In genomic region chr3:126737527-126737926, GRCh38 we compare ENCODE assay signal across 22 cellular contexts. TPM values are rescaled to one million over a fixed set of nuclear protein-coding genes. Genes with fewer than 3 reads are reported as not detected.
DNase-seq lines count a peak whose midpoint lies in the region; ATAC-seq and TF ChIP-seq lines count a peak whose summit lies in the region.
"Had no signal": no experiment of that assay in that cellular context is flagged by ENCODE, and none has a peak within 500 bp of the region (broad histone marks: within the 10 kb centered on the region; RNA-seq: fewer than 3 reads in every experiment).

No MANE protein-coding gene starts in this region.

- peak; percentile 48 for TF ChIP-seq CTCF in DOHH2 (IDR thresholded peaks at IDR 0.05; ENCODE audit: low read depth, low read length, poor library complexity, severe bottlenecking)
- peak; percentile 38 for TF ChIP-seq CTCF in HFF-Myc (IDR thresholded peaks at IDR 0.05; ENCODE audit: low read depth, low read length, missing control alignments)
- peak; percentile 34 for TF ChIP-seq CTCF in brain microvascular endothelial cell (IDR thresholded peaks at IDR 0.05; ENCODE audit: low read depth, low read length, missing control alignments)
- peak; percentile 9 for TF ChIP-seq CTCF in lower lobe of right lung (IDR thresholded peaks at IDR 0.05)

- H3K27ac ChIP-seq in DOHH2 (ENCODE audit: low read depth, low read length) = no peak overlapping the region
- H3K27ac ChIP-seq in brain microvascular endothelial cell = no peak overlapping the region
- H3K27ac ChIP-seq in lower lobe of right lung = no peak overlapping the region
- H3K27ac ChIP-seq in substantia nigra (ENCODE audit: low read depth, low read length, poor library complexity, severe bottlenecking) = no peak overlapping the region
- H3K27ac ChIP-seq: parathyroid adenoma, uterus had no signal

- H3K36me3 ChIP-seq in DOHH2 (ENCODE audit: control insufficient read depth, low read length) = no peaks in the 10 kb centered on the region
- no peaks in the 10 kb centered on the region for H3K36me3 ChIP-seq in brain microvascular endothelial cell (replicated peaks)
- peaks cover 19% of the 10 kb centered on the region for H3K36me3 ChIP-seq in lower lobe of right lung
- H3K36me3 ChIP-seq: uterus had no signal

- no peak for ATAC-seq in lower lobe of right lung
- ATAC-seq in activated CD4-positive, CD25-positive, alpha-beta regulatory T cell treated with anti-CD3 and anti-CD28 coated beads, Interleukin-2, amount 50 U/mL, for 24 hours = no peak
- ATAC-seq: activated CD8-positive, alpha-beta T cell treated with anti-CD3 and anti-CD28 coated beads for 36 hours; natural killer cell; T-cell had no signal

- DNase-seq in HFF-Myc (ENCODE audit: extremely low read depth, low read depth) (no peak), brain microvascular endothelial cell (no peak), lower lobe of right lung (no peak), NCI-H2029 (lab: John Stamatoyannopoulos, UW) (no peak), DMS53 (lab: John Stamatoyannopoulos, UW) (no peak), substantia nigra (lab: John Stamatoyannopoulos, UW) (no peak)
- DNase-seq: activated CD8-positive, alpha-beta T cell treated with anti-CD3 and anti-CD28 coated beads for 36 hours; activated T-cell treated with anti-CD3 and anti-CD28 coated beads, Interleukin-2, amount 50 U/mL, for 24 hours; caudate nucleus; kidney; mesenchymal stem cell; natural killer cell; NCI-H187; NCI-H345; NK-92 treated with Interleukin-12 subunit alpha and Interleukin-12 subunit beta, amount 100 ng/mL, for 24 hours; stimulated activated CD4-positive, alpha-beta T cell treated with anti-CD3 and anti-CD28 coated beads, Interleukin-4, amount 100 ng/mL, for 4 hours; T-cell; uterus had no signal

- H3K4me1 ChIP-seq in DOHH2 (ENCODE audit: control insufficient read depth, low read length) = no peaks in the 10 kb centered on the region
- H3K4me1 ChIP-seq in lower lobe of right lung = no peaks in the 10 kb centered on the region
- H3K4me1 ChIP-seq: parathyroid adenoma, uterus had no signal

- H3K27me3 ChIP-seq in DOHH2 (ENCODE audit: control insufficient read depth, low read length) (no peaks in the 10 kb centered on the region), brain microvascular endothelial cell (replicated peaks) (no peaks in the 10 kb centered on the region), lower lobe of right lung (ENCODE audit: low read depth) (no peaks in the 10 kb centered on the region)
- H3K27me3 ChIP-seq: uterus had no signal

- H3K9me2 ChIP-seq in DOHH2 (replicated peaks; ENCODE audit: control insufficient read depth, low read length) = no peaks in the 10 kb centered on the region

- H3K9me3 ChIP-seq in DOHH2 (ENCODE audit: control insufficient read depth, insufficient read depth, low read length) = no peaks in the 10 kb centered on the region
- H3K9me3 ChIP-seq in lower lobe of right lung = peaks cover 9% of the 10 kb centered on the region

- H3K79me2 ChIP-seq in DOHH2 (ENCODE audit: control insufficient read depth, low read length) = no peaks in the 10 kb centered on the region

- in situ Hi-C loops in brain microvascular endothelial cell (cut with HindIII; ENCODE audit: low pct_ligation_motif_present, low sequenced_read_pairs) = no loop called here

- no peaks in the 10 kb centered on the region for H3F3A ChIP-seq in DOHH2 (ENCODE audit: control insufficient read depth, insufficient read depth)

- H3K4me2 ChIP-seq in DOHH2 (ENCODE audit: low read length) = no peak overlapping the region
- H3K4me2 ChIP-seq: smooth muscle cell had no signal

- H4K20me1 ChIP-seq in DOHH2 (ENCODE audit: control insufficient read depth, insufficient read depth, low read depth, low read length) = no peaks in the 10 kb centered on the region

- intact Hi-C loops in lower lobe of right lung (cut with DNase I) = no loop called here

- H3K4me3 ChIP-seq in DOHH2 (ENCODE audit: low read length) (no peak overlapping the region), HFF-Myc (replicated peaks; ENCODE audit: low read depth, low read length) (no peak overlapping the region), brain microvascular endothelial cell (ENCODE audit: low read depth, low read length) (no peak overlapping the region), lower lobe of right lung (no peak overlapping the region)
- H3K4me3 ChIP-seq: smooth muscle cell, uterus had no signal

RNA-seq across cellular contexts. Expression of gene CHCHD6, which starts 33.5 kb away (rescaled TPM):
- 12.2 TPM for total RNA-seq in lower lobe of right lung
